22 cellular contexts compared by ENCODE assay signal in genomic region chr17:787641-788221, GRCh38. TPM values are rescaled to one million over a fixed set of nuclear protein-coding genes. Genes with fewer than 3 reads are reported as not detected.
A peak's percentile ranks its signal among the peaks of the same experiment; 100 is the strongest.
DNase-seq lines count a peak whose midpoint lies in the region; ATAC-seq, FAIRE-seq and TF ChIP-seq lines count a peak whose summit lies in the region.
"Had no signal": no experiment of that assay in that cellular context is flagged by ENCODE, and none has a peak within 500 bp of the region (broad histone marks: within the 10 kb centered on the region; RNA-seq: fewer than 3 reads in every experiment).

No MANE protein-coding gene starts in this region.

- H3K9ac ChIP-seq in kidney (ENCODE audit: low read length in 2 of 2) (no peak overlapping the region), mesendoderm (ENCODE audit: low read length) (no peak overlapping the region)
- H3K9ac ChIP-seq: GM23248 had no signal

- TF ChIP-seq CTCF in kidney (IDR thresholded peaks at IDR 0.05; ENCODE audit: borderline replicate concordance, extremely low read depth, insufficient read depth): no peak
- no peak for TF ChIP-seq CTCF in upper lobe of right lung (IDR thresholded peaks at IDR 0.05)

- H3K23ac ChIP-seq in mesendoderm (ENCODE audit: low read length): no peak overlapping the region

- H3K36me3 ChIP-seq in esophagus (ENCODE audit: control insufficient read depth in 2 of 2, insufficient read depth in 2 of 2, low read length in 1 of 2) (peaks cover 5 to 15% of the 10 kb centered on the region in 2 donors), kidney (ENCODE audit: control insufficient read depth in 1 of 2, insufficient read depth in 2 of 2, low read length in 2 of 2) (peaks cover 25 to 28% of the 10 kb centered on the region in 2 donors), upper lobe of right lung (peaks cover 50% of the 10 kb centered on the region), mesendoderm (ENCODE audit: control insufficient read depth, insufficient read depth, low read length) (peaks cover 4% of the 10 kb centered on the region)

- H3K56ac ChIP-seq in mesendoderm (ENCODE audit: low read length): no peak overlapping the region

- WGBS in esophagus, 2 donors: 73 to 88% methylated on average over 12 of the region's 12 CpGs
- no CpG with 5 or more reads among the region's 12 CpGs for WGBS in mesendoderm (ENCODE audit: extremely low coverage, insufficient coverage, low lambda C conversion rate)

- no peak overlapping the region for H3K4ac ChIP-seq in mesendoderm (ENCODE audit: low read depth, low read length)

- intact Hi-C loops in kidney (cut with DNase I) (no loop called here), posterior vena cava (cut with DNase I) (no loop called here), upper lobe of right lung (cut with DNase I) (no loop called here)

- peaks cover 10% of the 10 kb centered on the region for H3K79me1 ChIP-seq in mesendoderm (ENCODE audit: low read length)

- peaks cover 14% of the 10 kb centered on the region for H3K79me2 ChIP-seq in mesendoderm (ENCODE audit: control insufficient read depth, insufficient read depth, low read length)

- H4K8ac ChIP-seq in mesendoderm (ENCODE audit: low read depth, low read length): no peak overlapping the region

- no peak overlapping the region for H2BK15ac ChIP-seq in mesendoderm (replicated peaks; ENCODE audit: low read depth)

- H3K4me2 ChIP-seq in mesendoderm (ENCODE audit: low read length): no peak overlapping the region

- no peak overlapping the region for H2BK120ac ChIP-seq in mesendoderm (ENCODE audit: low read depth, low read length)

- H3K4me3 ChIP-seq in esophagus (ENCODE audit: low read depth in 1 of 2, low read length in 2 of 2) (no peak overlapping the region), kidney (ENCODE audit: low read length in 2 of 2) (no peak overlapping the region), upper lobe of right lung (no peak overlapping the region), mesendoderm (ENCODE audit: low read length) (no peak overlapping the region)
- H3K4me3 ChIP-seq: GM23248, HAP-1 had no signal

- H3K4me1 ChIP-seq in esophagus (ENCODE audit: control insufficient read depth in 2 of 2, insufficient read depth in 2 of 2, low read length in 1 of 2): peaks cover 0 to 15% of the 10 kb centered on the region in 2 donors
- H3K4me1 ChIP-seq in kidney (ENCODE audit: control insufficient read depth in 1 of 2, insufficient read depth in 1 of 2, low read depth in 1 of 2, low read length in 2 of 2): peaks cover 0 to 9% of the 10 kb centered on the region in 2 donors
- peaks cover 16% of the 10 kb centered on the region for H3K4me1 ChIP-seq in upper lobe of right lung
- H3K4me1 ChIP-seq in mesendoderm (ENCODE audit: control insufficient read depth, low read depth, low read length): peaks cover 2% of the 10 kb centered on the region
- H3K4me1 ChIP-seq: BE2C, Caco-2 had no signal

- H3K9me3 ChIP-seq in esophagus (ENCODE audit: control insufficient read depth in 2 of 2, insufficient read depth in 1 of 2, low read depth in 1 of 2, low read length in 1 of 2) (no peaks in the 10 kb centered on the region), kidney (ENCODE audit: control insufficient read depth in 1 of 2, low read length in 2 of 2) (no peaks in the 10 kb centered on the region), upper lobe of right lung (no peaks in the 10 kb centered on the region)
- H3K9me3 ChIP-seq: BE2C, Caco-2, HAP-1 had no signal

- H2AK5ac ChIP-seq in mesendoderm (ENCODE audit: low read length): no peak overlapping the region

- H3K27me3 ChIP-seq in esophagus (ENCODE audit: control insufficient read depth in 1 of 2, insufficient read depth in 2 of 2, low read length in 2 of 2) (no peaks in the 10 kb centered on the region), upper lobe of right lung (no peaks in the 10 kb centered on the region), mesendoderm (ENCODE audit: insufficient read depth, low read length, poor library complexity) (no peaks in the 10 kb centered on the region)
- H3K27me3 ChIP-seq: BE2C had no signal

- no peak overlapping the region for H3K18ac ChIP-seq in mesendoderm (ENCODE audit: low read length)

- no peak overlapping the region for H4K5ac ChIP-seq in mesendoderm (ENCODE audit: low read length)

- H2BK5ac ChIP-seq in mesendoderm (ENCODE audit: low read length): no peak overlapping the region

- no peak for FAIRE-seq in kidney (lab: Jason Lieb, UNC)
- FAIRE-seq: A204.1, D721Med, G401.6, GM12891, GM19239 had no signal

- peak; percentile 30 for DNase-seq in kidney
- DNase-seq in posterior vena cava (ENCODE audit: low spot score): peak; percentile 38
- peak; percentile 12 for DNase-seq in upper lobe of right lung
- no peak for DNase-seq in cerebellar nuclear complex (lab: John Stamatoyannopoulos, UW)
- DNase-seq in activated CD4-positive, alpha-beta T cell treated with anti-CD3 and anti-CD28 coated beads for 1 hour: no peak
- no peak for DNase-seq in mesendoderm
- DNase-seq: ACHN; BE2C; C1 segment of cervical spinal cord; Caco-2; CD4-positive, CD25-positive, alpha-beta regulatory T cell; CD8-positive, alpha-beta memory T cell; GM23248 had no signal

- H3K27ac ChIP-seq in esophagus (ENCODE audit: low read depth in 2 of 2, low read length in 1 of 2) (peak overlapping the region; percentile 8 to 52), kidney (ENCODE audit: low read depth in 2 of 2, low read length in 2 of 2) (no peak overlapping the region), upper lobe of right lung (no peak overlapping the region), mesendoderm (ENCODE audit: low read depth, low read length) (no peak overlapping the region)
- H3K27ac ChIP-seq: GM23248, HL-60 had no signal

- no peak for ATAC-seq in upper lobe of right lung
- ATAC-seq in HG03045 (IDR thresholded peaks at IDR 0.05; ENCODE audit: unreplicated experiment): no peak

RNA-seq across cellular contexts. Expression of gene MRM3, which starts 5.6 kb away (rescaled TPM):
- 10 to 100 TPM in 1 of 2 donors, 1 to 10 TPM in 1; 7.6 to 14.6 TPM for polyA plus RNA-seq in esophagus
- 14.4 TPM for total RNA-seq in kidney
- 21.3 TPM for polyA plus RNA-seq in kidney (ENCODE audit: insufficient read depth, low read depth, low replicate concordance)
- 1 to 10 TPM; 7.4 to 7.8 TPM for total RNA-seq in posterior vena cava
- total RNA-seq in upper lobe of right lung: 12.1 TPM
- polyA plus RNA-seq in mesendoderm (2013, experiment 1 of 2): 12.1 TPM
- 12.7 TPM for polyA plus RNA-seq in mesendoderm (2013, experiment 2 of 2)

RNA-seq across cellular contexts. Expression of gene GLOD4, which starts 5.7 kb away (rescaled TPM):
- 10 to 100 TPM; 20.8 to 34.3 TPM for polyA plus RNA-seq in esophagus
- total RNA-seq in kidney: 70.6 TPM
- polyA plus RNA-seq in kidney (ENCODE audit: insufficient read depth, low read depth, low replicate concordance): 90.8 TPM
- total RNA-seq in posterior vena cava: 10 to 100 TPM; 40.2 to 41.5 TPM
- total RNA-seq in upper lobe of right lung: 55.5 TPM
- polyA plus RNA-seq in mesendoderm (2013, experiment 1 of 2): 46.4 TPM
- 48.7 TPM for polyA plus RNA-seq in mesendoderm (2013, experiment 2 of 2)

RNA-seq across cellular contexts. Expression of gene GEMIN4, which starts 35.7 kb away (rescaled TPM):
- polyA plus RNA-seq in esophagus: 10 to 100 TPM in 1 of 2 donors, 1 to 10 TPM in 1; 7.0 to 12.8 TPM
- 14.8 TPM for total RNA-seq in kidney
- polyA plus RNA-seq in kidney (ENCODE audit: insufficient read depth, low read depth, low replicate concordance): 4.6 TPM
- 10 to 100 TPM; 12.5 to 13.2 TPM for total RNA-seq in posterior vena cava
- 23.0 TPM for total RNA-seq in upper lobe of right lung
- polyA plus RNA-seq in mesendoderm (2013, experiment 1 of 2): 34.4 TPM
- polyA plus RNA-seq in mesendoderm (2013, experiment 2 of 2): 31.4 TPM

RNA-seq across cellular contexts. Expression of gene TLCD3A, which starts 55.3 kb away (rescaled TPM):
- polyA plus RNA-seq in esophagus (10 to 100 TPM; 11.0 to 18.9 TPM), kidney (ENCODE audit: insufficient read depth, low read depth, low replicate concordance) (4.6 TPM)
- total RNA-seq in kidney (12.4 TPM), posterior vena cava (10 to 100 TPM in 1 of 2 donors, 1 to 10 TPM in 1; 9.9 to 10.4 TPM), upper lobe of right lung (11.9 TPM)
- 17.5 TPM for polyA plus RNA-seq in mesendoderm (2013, experiment 1 of 2)
- polyA plus RNA-seq in mesendoderm (2013, experiment 2 of 2): 19.4 TPM

Comparison
In these comparisons a context has a peak if more than half of its experiments do, and no peak if none do; other contexts are left out.
1. H3K27ac ChIP-seq: peak in esophagus (2 of 2); none in kidney (0 of 2), upper lobe of right lung (single experiment) and mesendoderm (single experiment).
2. DNase-seq: peak in kidney (single experiment), posterior vena cava (single experiment) and upper lobe of right lung (single experiment); none in cerebellar nuclear complex (0 of 2), activated CD4-positive, alpha-beta T cell treated with anti-CD3 and anti-CD28 coated beads for 1 hour (single experiment) and mesendoderm (single experiment).